Comparison of ENCODE assay signal across 15 cellular contexts in genomic region chr7:94972296-94972695, GRCh38.
DNase-seq lines count a peak whose midpoint lies in the region; ATAC-seq and TF ChIP-seq lines count a peak whose summit lies in the region.
"Had no signal": no experiment of that assay in that cellular context is flagged by ENCODE, and none has a peak within 500 bp of the region (broad histone marks: within the 10 kb centered on the region; RNA-seq: fewer than 3 reads in every experiment).

No MANE protein-coding gene starts in this region.

- intact Hi-C loops in heart left ventricle (cut with DNase I) = no loop called here

- H2AFZ ChIP-seq in mesenchymal stem cell (ENCODE audit: low read depth, low read length) = no peak overlapping the region

- H4K91ac ChIP-seq in mesenchymal stem cell (ENCODE audit: low read length) = no peak overlapping the region

- no peaks in the 10 kb centered on the region for H3K9me3 Mint-ChIP-seq in activated CD4-positive, alpha-beta T cell treated with anti-CD3 and anti-CD28 coated beads, Interleukin-2, amount 10 ng/mL, durations not matched to agents 7 days and 5 days

- no peak overlapping the region for H3K4ac ChIP-seq in mesenchymal stem cell (ENCODE audit: low read depth in 1 of 2, low read length in 2 of 2)

- TF ChIP-seq CTCF in AG10803 (conservative IDR thresholded peaks at IDR 0.05; ENCODE audit: low read length) (no peak), brain microvascular endothelial cell (IDR thresholded peaks at IDR 0.05; ENCODE audit: low read depth, low read length, missing control alignments) (no peak), heart left ventricle (IDR thresholded peaks at IDR 0.05) (no peak)

- no peaks in the 10 kb centered on the region for H3K9me3 ChIP-seq in MG63
- no peaks in the 10 kb centered on the region for H3K9me3 ChIP-seq in mesenchymal stem cell (ENCODE audit: control insufficient read depth, low read length)
- H3K9me3 ChIP-seq in heart left ventricle = no peaks in the 10 kb centered on the region
- H3K9me3 ChIP-seq: tibial nerve had no signal

- no peaks in the 10 kb centered on the region for H3K27me3 ChIP-seq in MG63
- no peaks in the 10 kb centered on the region for H3K27me3 ChIP-seq in brain microvascular endothelial cell (replicated peaks)
- H3K27me3 ChIP-seq in mesenchymal stem cell (ENCODE audit: control insufficient read depth in 1 of 2, insufficient read depth in 1 of 2, low read length in 2 of 2) = no peaks in the 10 kb centered on the region
- no peaks in the 10 kb centered on the region for H3K27me3 ChIP-seq in heart left ventricle
- H3K27me3 ChIP-seq: tibial nerve had no signal

- H3K18ac ChIP-seq in mesenchymal stem cell (ENCODE audit: low read depth in 1 of 2, low read length in 2 of 2) = no peak overlapping the region

- H3K36me3 ChIP-seq in MG63 = no peaks in the 10 kb centered on the region
- no peaks in the 10 kb centered on the region for H3K36me3 ChIP-seq in brain microvascular endothelial cell (replicated peaks)
- no peaks in the 10 kb centered on the region for H3K36me3 ChIP-seq in mesenchymal stem cell (ENCODE audit: control insufficient read depth in 1 of 2, insufficient read depth in 2 of 2, low read depth in 1 of 2, low read length in 2 of 2)
- H3K36me3 ChIP-seq in heart left ventricle = no peaks in the 10 kb centered on the region
- H3K36me3 ChIP-seq: tibial nerve had no signal

- no peak overlapping the region for H3K4me2 ChIP-seq in mesenchymal stem cell (ENCODE audit: low read length, poor library complexity, severe bottlenecking)

- H2BK5ac ChIP-seq in mesenchymal stem cell (ENCODE audit: low read depth, low read length, poor library complexity, severe bottlenecking) = no peak overlapping the region

- H3K27me3 Mint-ChIP-seq in activated CD4-positive, alpha-beta T cell treated with anti-CD3 and anti-CD28 coated beads, Interleukin-2, amount 10 ng/mL, durations not matched to agents 7 days and 5 days = no peaks in the 10 kb centered on the region

- H3K36me3 Mint-ChIP-seq in activated CD4-positive, alpha-beta T cell treated with anti-CD3 and anti-CD28 coated beads, Interleukin-2, amount 10 ng/mL, durations not matched to agents 7 days and 5 days (ENCODE audit: low read depth) = no peaks in the 10 kb centered on the region

- no peak overlapping the region for H2BK120ac ChIP-seq in mesenchymal stem cell (ENCODE audit: low read depth, low read length)

- no peak overlapping the region for H2AK5ac ChIP-seq in mesenchymal stem cell (ENCODE audit: low read length, severe bottlenecking)

- H3K14ac ChIP-seq in mesenchymal stem cell (ENCODE audit: low read length in 2 of 2) = no peak overlapping the region

- peaks cover 11% of the 10 kb centered on the region for H3K4me1 ChIP-seq in mesenchymal stem cell (ENCODE audit: control insufficient read depth, insufficient read depth, low read depth, low read length)
- peaks cover 0 to 27% (median 2%) of the 10 kb centered on the region in 12 donors for H3K4me1 ChIP-seq in heart left ventricle

- no peak overlapping the region for H3K23ac ChIP-seq in mesenchymal stem cell (ENCODE audit: low read length in 2 of 2)

- H3K4me3 Mint-ChIP-seq in activated CD4-positive, alpha-beta T cell treated with anti-CD3 and anti-CD28 coated beads, Interleukin-2, amount 10 ng/mL, durations not matched to agents 7 days and 5 days = no peak overlapping the region

- H4K8ac ChIP-seq in mesenchymal stem cell (ENCODE audit: low read length) = no peak overlapping the region

- no peak overlapping the region for H3K27ac Mint-ChIP-seq in activated CD4-positive, alpha-beta T cell treated with anti-CD3 and anti-CD28 coated beads, Interleukin-2, amount 10 ng/mL, durations not matched to agents 7 days and 5 days

- H3K4me1 Mint-ChIP-seq in activated CD4-positive, alpha-beta T cell treated with anti-CD3 and anti-CD28 coated beads, Interleukin-2, amount 10 ng/mL, durations not matched to agents 7 days and 5 days = no peaks in the 10 kb centered on the region

- H3K4me3 ChIP-seq in AG10803 (ENCODE audit: low read length) = no peak overlapping the region
- H3K4me3 ChIP-seq in MG63 = no peak overlapping the region
- no peak overlapping the region for H3K4me3 ChIP-seq in brain microvascular endothelial cell (ENCODE audit: low read depth, low read length)
- no peak overlapping the region for H3K4me3 ChIP-seq in mesenchymal stem cell (ENCODE audit: insufficient read depth in 1 of 2, low read depth in 1 of 2, low read length in 2 of 2)
- no peak overlapping the region for H3K4me3 ChIP-seq in heart left ventricle
- H3K4me3 ChIP-seq: GM12878, tibial nerve had no signal

- H3K9ac ChIP-seq in mesenchymal stem cell (ENCODE audit: low read length) = no peak overlapping the region

- 77% methylated on average over 1 of the region's 2 CpGs for WGBS in mesenchymal stem cell
- 29 to 61% (median 39%) methylated on average over 2 of the region's 2 CpGs for WGBS in heart left ventricle, 4 donors

- H3K27ac ChIP-seq in brain microvascular endothelial cell (no peak overlapping the region), mesenchymal stem cell (ENCODE audit: low read length, poor library complexity, severe bottlenecking) (peak overlapping the region; percentile 59), heart left ventricle (no peak overlapping the region)
- H3K27ac ChIP-seq: tibial nerve had no signal

- POLR2A ChIA-PET in activated CD4-positive, alpha-beta T cell treated with anti-CD3 and anti-CD28 coated beads, Interleukin-2, amount 10 ng/mL, durations not matched to agents 7 days and 5 days (lab: Charles Lee) = no interaction called here

- no peak for ATAC-seq in heart left ventricle
- ATAC-seq: GM12878 had no signal

- CTCF ChIA-PET in activated CD4-positive, alpha-beta T cell treated with anti-CD3 and anti-CD28 coated beads, Interleukin-2, amount 10 ng/mL, durations not matched to agents 7 days and 5 days (lab: Charles Lee) = no interaction called here

- H2BK12ac ChIP-seq in mesenchymal stem cell (ENCODE audit: low read length in 2 of 2) = no peak overlapping the region

- in situ Hi-C loops in brain microvascular endothelial cell (cut with HindIII; ENCODE audit: low pct_ligation_motif_present, low sequenced_read_pairs) = no loop called here

- no peak for TF ChIP-seq POLR2A in heart left ventricle (IDR thresholded peaks at IDR 0.05)

- DNase-seq in AG10803 (ENCODE audit: low read depth) (peak; percentile 53), MG63 (peak; percentile 11), brain microvascular endothelial cell (peak; percentile 39), mesenchymal stem cell (no peak), occipital lobe (lab: John Stamatoyannopoulos, UW) (no peak), GM19240 (ENCODE audit: insufficient read length, low spot score) (no peak), heart left ventricle (no peak)
- no peak for DNase-seq in activated CD4-positive, alpha-beta T cell treated with anti-CD3 and anti-CD28 coated beads, Interleukin-2, amount 10 ng/mL, durations not matched to agents 7 days and 5 days
- DNase-seq: activated gamma-delta T cell, AML-193, DMS79, NCI-H1105, SIG-M5 had no signal

- peaks cover 4% of the 10 kb centered on the region for H3K79me1 ChIP-seq in mesenchymal stem cell (replicated peaks; ENCODE audit: low read length, poor library complexity, severe bottlenecking)

- no peak overlapping the region for H2BK15ac ChIP-seq in mesenchymal stem cell (ENCODE audit: low read depth, poor library complexity, severe bottlenecking)

Comparison
In these comparisons a context has a peak if more than half of its experiments do, and no peak if none do; other contexts are left out.
1. DNase-seq: peak in AG10803 (single experiment), MG63 (single experiment) and brain microvascular endothelial cell (single experiment); none in mesenchymal stem cell (single experiment), activated CD4-positive, alpha-beta T cell treated with anti-CD3 and anti-CD28 coated beads, Interleukin-2, amount 10 ng/mL, durations not matched to agents 7 days and 5 days (single experiment), occipital lobe (single experiment), GM19240 (single experiment) and heart left ventricle (0 of 5).